Comparison of ENCODE assay signal across 13 cellular contexts in genomic region chr22:32623943-32624342, GRCh38.
DNase-seq lines count a peak whose midpoint lies in the region; ATAC-seq and TF ChIP-seq lines count a peak whose summit lies in the region.
"Had no signal": no experiment of that assay in that cellular context is flagged by ENCODE, and none has a peak within 500 bp of the region (broad histone marks: within the 10 kb centered on the region; RNA-seq: fewer than 3 reads in every experiment).

No MANE protein-coding gene starts in this region.

- H3K4me1 Mint-ChIP-seq in immature natural killer cell: no peaks in the 10 kb centered on the region

- H3K27me3 Mint-ChIP-seq in immature natural killer cell (ENCODE audit: low read depth in 3 of 3): peaks cover 0 to 6% (median 3%) of the 10 kb centered on the region in 3 donors

- H3K36me3 ChIP-seq in liver (ENCODE audit: control insufficient read depth in 4 of 4, insufficient read depth in 3 of 4, low read depth in 1 of 4, low read length in 3 of 4): no peaks in the 10 kb centered on the region
- H3K36me3 ChIP-seq: cardiac muscle cell had no signal

- H3K4me3 ChIP-seq in choroid plexus epithelial cell (ENCODE audit: low read depth, low read length) (no peak overlapping the region), liver (ENCODE audit: low read depth in 1 of 3, low read length in 3 of 3) (no peak overlapping the region)
- H3K4me3 ChIP-seq: cardiac muscle cell had no signal

- peak in 1 of 2 donors; percentile 50 for TF ChIP-seq RAD21 in liver (IDR thresholded peaks at IDR 0.05)

- H3K9ac ChIP-seq in liver (ENCODE audit: low read depth in 1 of 2, low read length in 2 of 2): no peak overlapping the region

- DNase-seq in H4 (ENCODE audit: low spot score): peak; percentile 85
- DNase-seq in choroid plexus epithelial cell (ENCODE audit: low read depth): peak; percentile 91
- DNase-seq in smooth muscle cell of the brain vasculature (ENCODE audit: low read depth, low spot score): peak; percentile 67
- DNase-seq in NOMO-1 treated with DMSO at 0.1 percent for 48 hours (lab: John Stamatoyannopoulos, UW; ENCODE audit: unreplicated experiment): no peak
- no peak for DNase-seq in immature natural killer cell
- DNase-seq in SW 1271 (lab: John Stamatoyannopoulos, UW): no peak
- DNase-seq: COR-L47; KG1; stimulated activated CD4-positive, alpha-beta T cell treated with anti-CD3 and anti-CD28 coated beads, Interleukin-2, amount 100 ng/mL, for 48 hours had no signal

- H3K27ac ChIP-seq in liver (ENCODE audit: low read depth in 1 of 2, low read length in 2 of 2): no peak overlapping the region

- H3K4me1 ChIP-seq in liver (ENCODE audit: control insufficient read depth in 4 of 4, insufficient read depth in 4 of 4, low read length in 3 of 4): peaks cover 6 to 17% (median 14%) of the 10 kb centered on the region in 4 donors

- 29% methylated on average over 7 of the region's 7 CpGs for WGBS in liver

- H3K36me3 Mint-ChIP-seq in immature natural killer cell: no peaks in the 10 kb centered on the region

- no peak overlapping the region for H3K4me3 Mint-ChIP-seq in immature natural killer cell

- no peak for TF ChIP-seq CTCF in choroid plexus epithelial cell (conservative IDR thresholded peaks at IDR 0.05; ENCODE audit: low read depth, low read length)
- no peak for TF ChIP-seq CTCF in liver (IDR thresholded peaks at IDR 0.05; ENCODE audit: low read depth, low read length, missing input control)

- no peaks in the 10 kb centered on the region for H3K9me3 ChIP-seq in liver (ENCODE audit: control insufficient read depth in 4 of 4, low read length in 3 of 4)

- ATAC-seq in HG03108 (IDR thresholded peaks at IDR 0.05; ENCODE audit: unreplicated experiment): no peak
- ATAC-seq: Panc1 had no signal

- no peaks in the 10 kb centered on the region for H3K9me3 Mint-ChIP-seq in immature natural killer cell

- no peak overlapping the region for H3K27ac Mint-ChIP-seq in immature natural killer cell

- no peaks in the 10 kb centered on the region for H3K27me3 ChIP-seq in liver (ENCODE audit: control insufficient read depth in 4 of 4, insufficient read depth in 4 of 4, low read length in 3 of 4)
- H3K27me3 ChIP-seq: cardiac muscle cell had no signal

TF ChIP-seq in liver, 16 proteins besides CTCF, POLR2A, EP300 and RAD21:
- TF ChIP-seq GABPA (IDR thresholded peaks at IDR 0.05 in 1 of 2, conservative IDR thresholded peaks at IDR 0.05 in 1 of 2) (peak; percentile 57 to 75), NR2F2 (IDR thresholded peaks at IDR 0.05) (peak; percentile 20), SP1 (IDR thresholded peaks at IDR 0.05) (peak; percentile 45), YY1 (IDR thresholded peaks at IDR 0.05) (no peak), EGR1 (IDR thresholded peaks at IDR 0.05; ENCODE audit: low read depth in 2 of 2) (no peak), FOXA1 (IDR thresholded peaks at IDR 0.05) (no peak), TAF1 (conservative IDR thresholded peaks at IDR 0.05) (no peak), MAX (IDR thresholded peaks at IDR 0.05) (no peak), HNF4G (IDR thresholded peaks at IDR 0.05) (peak; percentile 22), HNF4A (conservative IDR thresholded peaks at IDR 0.05) (peak; percentile 64 to 76), RXRA (IDR thresholded peaks at IDR 0.05) (peak; percentile 36 to 44), JUND (IDR thresholded peaks at IDR 0.05) (peak; percentile 46 to 56), REST (IDR thresholded peaks at IDR 0.05) (no peak), FOXA2 (IDR thresholded peaks at IDR 0.05) (no peak)
- TF ChIP-seq, protein P1, sequence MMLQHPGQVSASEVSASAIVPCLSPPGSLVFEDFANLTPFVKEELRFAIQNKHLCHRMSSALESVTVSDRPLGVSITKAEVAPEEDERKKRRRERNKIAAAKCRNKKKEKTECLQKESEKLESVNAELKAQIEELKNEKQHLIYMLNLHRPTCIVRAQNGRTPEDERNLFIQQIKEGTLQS (IDR thresholded peaks at IDR 0.05): peak; percentile 85
- TF ChIP-seq, protein P2, sequence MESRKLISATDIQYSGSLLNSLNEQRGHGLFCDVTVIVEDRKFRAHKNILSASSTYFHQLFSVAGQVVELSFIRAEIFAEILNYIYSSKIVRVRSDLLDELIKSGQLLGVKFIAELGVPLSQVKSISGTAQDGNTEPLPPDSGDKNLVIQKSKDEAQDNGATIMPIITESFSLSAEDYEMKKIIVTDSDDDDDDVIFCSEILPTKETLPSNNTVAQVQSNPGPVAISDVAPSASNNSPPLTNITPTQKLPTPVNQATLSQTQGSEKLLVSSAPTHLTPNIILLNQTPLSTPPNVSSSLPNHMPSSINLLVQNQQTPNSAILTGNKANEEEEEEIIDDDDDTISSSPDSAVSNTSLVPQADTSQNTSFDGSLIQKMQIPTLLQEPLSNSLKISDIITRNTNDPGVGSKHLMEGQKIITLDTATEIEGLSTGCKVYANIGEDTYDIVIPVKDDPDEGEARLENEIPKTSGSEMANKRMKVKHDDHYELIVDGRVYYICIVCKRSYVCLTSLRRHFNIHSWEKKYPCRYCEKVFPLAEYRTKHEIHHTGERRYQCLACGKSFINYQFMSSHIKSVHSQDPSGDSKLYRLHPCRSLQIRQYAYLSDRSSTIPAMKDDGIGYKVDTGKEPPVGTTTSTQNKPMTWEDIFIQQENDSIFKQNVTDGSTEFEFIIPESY (IDR thresholded peaks at IDR 0.05): no peak

Comparison
In these comparisons a context has a peak if more than half of its experiments do, and no peak if none do; other contexts are left out.
1. DNase-seq: peak in H4 (single experiment), choroid plexus epithelial cell (single experiment) and smooth muscle cell of the brain vasculature (single experiment); none in NOMO-1 treated with DMSO at 0.1 percent for 48 hours (single experiment), immature natural killer cell (0 of 3) and SW 1271 (0 of 2).